Comparison of ENCODE assay signal across 8 cellular contexts in the genomic region with DNA sequence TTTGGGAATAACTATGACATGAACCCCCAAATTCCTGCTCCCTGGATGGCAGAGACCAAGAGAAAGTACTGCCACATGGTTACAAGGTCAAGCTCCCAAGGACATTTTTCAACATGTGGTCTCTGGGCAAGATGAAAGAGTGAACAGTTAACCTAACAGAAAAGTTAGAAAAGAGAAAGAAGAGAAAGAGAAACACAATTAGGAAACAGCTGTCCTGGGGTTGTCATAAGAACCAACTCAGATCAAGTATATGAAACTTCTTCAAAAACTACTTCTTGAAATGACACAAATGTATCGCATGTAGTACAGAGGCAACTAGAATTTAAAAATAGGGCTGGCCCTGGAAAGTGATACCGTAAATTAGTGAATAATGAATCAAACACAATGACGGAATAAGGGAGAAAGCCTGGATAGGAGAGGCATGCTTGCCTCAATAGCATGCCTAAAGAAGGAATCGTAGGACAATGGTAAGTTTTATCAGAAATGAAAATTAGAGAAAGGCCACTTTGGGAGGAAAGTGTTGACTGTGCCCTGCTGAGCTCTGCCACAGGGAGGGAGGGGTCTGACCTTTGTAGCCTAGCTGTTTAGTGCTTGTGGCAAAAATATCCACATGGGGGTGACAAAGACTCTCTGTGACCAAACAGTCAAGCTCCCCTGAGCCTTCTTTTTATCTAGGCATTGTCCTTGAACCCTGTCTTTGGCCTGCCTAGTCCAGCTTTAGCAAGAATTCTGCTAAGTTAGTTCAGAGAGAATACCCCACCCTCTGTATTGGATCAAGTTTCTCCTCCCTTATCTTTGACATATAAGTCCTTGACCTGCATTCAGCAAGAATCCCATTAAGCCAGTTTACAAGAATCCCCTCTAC. TPM values are rescaled to one million over a fixed set of nuclear protein-coding genes. Genes with fewer than 3 reads are reported as not detected.
DNase-seq lines count a peak whose midpoint lies in the region; ATAC-seq and TF ChIP-seq lines count a peak whose summit lies in the region.

No MANE protein-coding gene starts in this region.

- H3K27me3 Mint-ChIP-seq in CD14-positive monocyte (ENCODE audit: low read depth in 3 of 3) = peaks cover 31 to 36% (median 33%) of the 10 kb centered on the region in 3 donors
- peaks cover 24% of the 10 kb centered on the region for H3K27me3 Mint-ChIP-seq in WTC11 (ENCODE audit: low read depth)
- H3K27me3 Mint-ChIP-seq in nephron progenitor cell (ENCODE audit: low read depth, poor library complexity) = peaks cover 29% of the 10 kb centered on the region

- CTCF ChIA-PET in WTC11 (lab: Charles Lee) = interaction anchor here (0.6 to 2.4 kb wide), 15 partner anchors 13 to 352 kb away, joined by 3 to 16 read pairs (median 5); partner anchors contain the start of genes GOPC and VGLL2

- intact Hi-C loops in CD14-positive monocyte (cut with micrococcal nuclease) = no loop called here
- intact Hi-C loops in vagina (cut with DNase I) = no loop called here

- no peak for TF ChIP-seq POLR2A in vagina (IDR thresholded peaks at IDR 0.05)

- H3K4me3 Mint-ChIP-seq in CD14-positive monocyte = no peak overlapping the region
- no peak overlapping the region for H3K4me3 Mint-ChIP-seq in WTC11
- H3K4me3 Mint-ChIP-seq in nephron progenitor cell = no peak overlapping the region

- H3K4me1 Mint-ChIP-seq in CD14-positive monocyte (peaks cover 14% of the 10 kb centered on the region), WTC11 (peaks cover 43% of the 10 kb centered on the region), nephron progenitor cell (peaks cover 10% of the 10 kb centered on the region)

- H3K27me3 ChIP-seq in vagina = no peaks in the 10 kb centered on the region

- TF ChIP-seq CTCF in CD14-positive monocyte (IDR thresholded peaks at IDR 0.05) = peak; percentile 28
- no peak for TF ChIP-seq CTCF in WTC11 (IDR thresholded peaks at IDR 0.05)
- TF ChIP-seq CTCF in nephron progenitor cell (IDR thresholded peaks at IDR 0.05) = no peak
- TF ChIP-seq CTCF in vagina (IDR thresholded peaks at IDR 0.05) = no peak

- DNase-seq in CD14-positive monocyte (ENCODE audit: low spot score) = no peak
- DNase-seq in WTC11 (ENCODE audit: low spot score) = peak; percentile 11
- peak; percentile 52 for DNase-seq in myocyte (ENCODE audit: low read depth)
- DNase-seq in nephron progenitor cell = no peak
- no peak for DNase-seq in vagina (ENCODE audit: extremely low spot score in 2 of 2)

- H3K27ac ChIP-seq in vagina = no peak overlapping the region

- H3K9me3 Mint-ChIP-seq in CD14-positive monocyte (peaks cover 0 to 7% (median 0%) of the 10 kb centered on the region in 7 donors), WTC11 (no peaks in the 10 kb centered on the region), nephron progenitor cell (no peaks in the 10 kb centered on the region)

- H3K27ac Mint-ChIP-seq in CD14-positive monocyte (no peak overlapping the region), WTC11 (no peak overlapping the region), nephron progenitor cell (no peak overlapping the region)

- ATAC-seq in GM18870 (IDR thresholded peaks at IDR 0.05; ENCODE audit: unreplicated experiment) (peak; percentile 57), HG03520 (IDR thresholded peaks at IDR 0.05; ENCODE audit: unreplicated experiment) (peak; percentile 33), WTC11 (peak; percentile 29), GM19452 (IDR thresholded peaks at IDR 0.05; ENCODE audit: unreplicated experiment) (no peak)

- no peaks in the 10 kb centered on the region for H3K9me3 ChIP-seq in vagina

- POLR2A ChIA-PET in WTC11 (lab: Charles Lee) = no interaction called here

- H3K36me3 Mint-ChIP-seq in CD14-positive monocyte (no peaks in the 10 kb centered on the region), WTC11 (no peaks in the 10 kb centered on the region), nephron progenitor cell (ENCODE audit: low read depth) (no peaks in the 10 kb centered on the region)

- H3K4me1 ChIP-seq in vagina = peaks cover 8% of the 10 kb centered on the region

- no peaks in the 10 kb centered on the region for H3K36me3 ChIP-seq in vagina

- H3K4me3 ChIP-seq in vagina = no peak overlapping the region

TF ChIP-seq in WTC11, 78 proteins besides CTCF, POLR2A, EP300 and RAD21:
- TF ChIP-seq ESRRA (CRISPR knock-in tag; IDR thresholded peaks at IDR 0.05; ENCODE audit: borderline replicate concordance) (no peak), E2F1 (CRISPR knock-in tag; IDR thresholded peaks at IDR 0.05) (no peak), JAZF1 (CRISPR knock-in tag; IDR thresholded peaks at IDR 0.05) (no peak), ZNF423 (CRISPR knock-in tag; IDR thresholded peaks at IDR 0.05) (no peak), TCF7 (CRISPR knock-in tag; IDR thresholded peaks at IDR 0.05; ENCODE audit: low read depth) (no peak), GABPB1 (CRISPR knock-in tag; IDR thresholded peaks at IDR 0.05) (0 out of 2 replicates have a peak, but pooled peaks have one; percentile 62)
- TF ChIP-seq, protein P1, sequence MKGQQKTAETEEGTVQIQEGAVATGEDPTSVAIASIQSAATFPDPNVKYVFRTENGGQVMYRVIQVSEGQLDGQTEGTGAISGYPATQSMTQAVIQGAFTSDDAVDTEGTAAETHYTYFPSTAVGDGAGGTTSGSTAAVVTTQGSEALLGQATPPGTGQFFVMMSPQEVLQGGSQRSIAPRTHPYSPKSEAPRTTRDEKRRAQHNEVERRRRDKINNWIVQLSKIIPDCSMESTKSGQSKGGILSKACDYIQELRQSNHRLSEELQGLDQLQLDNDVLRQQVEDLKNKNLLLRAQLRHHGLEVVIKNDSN (CRISPR knock-in tag; IDR thresholded peaks at IDR 0.05) = no peak

RNA-seq across cellular contexts. Expression of gene DCBLD1, which starts 4.3 kb away (rescaled TPM):
- 1 to 10 TPM; 3.1 to 3.3 TPM for polyA plus RNA-seq in CD14-positive monocyte
- total RNA-seq in WTC11 (2021) (9.6 to 11.2 TPM (median 10.6 TPM) in 3 replicates), myocyte (14.1 and 18.3 TPM in 2 replicates), vagina (14.2 TPM)
- 22.5 TPM for polyA plus RNA-seq in myocyte (2012)

RNA-seq across cellular contexts. Expression of gene ROS1, which starts 52.5 kb away (rescaled TPM):
- not detected for polyA plus RNA-seq in CD14-positive monocyte
- 0.02 to 0.05 TPM (median 0.05 TPM) in 3 replicates for total RNA-seq in WTC11 (2021)
- total RNA-seq in myocyte = 5.3 and 5.5 TPM in 2 replicates
- polyA plus RNA-seq in myocyte (2012) = 35.3 TPM
- not detected for total RNA-seq in vagina

Comparison
In these comparisons a context has a peak if more than half of its experiments do, and no peak if none do; other contexts are left out.
1. DNase-seq: peak in WTC11 (single experiment) and myocyte (single experiment); none in CD14-positive monocyte (single experiment), nephron progenitor cell (single experiment) and vagina (0 of 2).